Comparison of ENCODE assay signal across 1 cellular context in genomic region chrX:155215443-155216178, GRCh38.
TF ChIP-seq lines count a peak whose summit lies in the region.

No MANE protein-coding gene starts in this region.

TF ChIP-seq in K562, 482 proteins besides CTCF, POLR2A, EP300 and RAD21 (continued from another document and continues in another):
- TF ChIP-seq PBX2 (CRISPR knock-in tag; IDR thresholded peaks at IDR 0.05; ENCODE audit: low read depth) = no peak
- no peak for TF ChIP-seq PBX2 (tag; conservative IDR thresholded peaks at IDR 0.05; ENCODE audit: low read depth)
- no peak for TF ChIP-seq CC2D1A (IDR thresholded peaks at IDR 0.05)
- no peak for TF ChIP-seq MITF (IDR thresholded peaks at IDR 0.05)
- TF ChIP-seq PTTG1 (tag; IDR thresholded peaks at IDR 0.05; ENCODE audit: low read depth) = no peak
- TF ChIP-seq SFPQ (IDR thresholded peaks at IDR 0.05; ENCODE audit: low read depth, low read length) = no peak
- TF ChIP-seq MAFK (IDR thresholded peaks at IDR 0.05; ENCODE audit: low read length) = no peak
- no peak for TF ChIP-seq BHLHE40 (IDR thresholded peaks at IDR 0.05; ENCODE audit: low read length)
- no peak for TF ChIP-seq FOXO4 (CRISPR knock-in tag; IDR thresholded peaks at IDR 0.05)
- no peak for TF ChIP-seq ZNF140 (CRISPR knock-in tag; IDR thresholded peaks at IDR 0.05)
- peak; percentile 97 for TF ChIP-seq CEBPB (tag; IDR thresholded peaks at IDR 0.05)
- TF ChIP-seq CHD7 (IDR thresholded peaks at IDR 0.05; ENCODE audit: low read depth, low read length) = no peak
- no peak for TF ChIP-seq EHMT2 (IDR thresholded peaks at IDR 0.05)
- no peak for TF ChIP-seq HMG20B (CRISPR knock-in tag; IDR thresholded peaks at IDR 0.05)
- TF ChIP-seq CHD4 (IDR thresholded peaks at IDR 0.05; ENCODE audit: insufficient read depth, insufficient replicate concordance, low read depth, low read length, poor library complexity, severe bottlenecking) = no peak
- no peak for TF ChIP-seq BACH1 (tag; IDR thresholded peaks at IDR 0.05)
- TF ChIP-seq ZNF77 (CRISPR knock-in tag; IDR thresholded peaks at IDR 0.05) = no peak
- TF ChIP-seq SRSF9 (IDR thresholded peaks at IDR 0.05; ENCODE audit: borderline replicate concordance, low read depth, low read length) = no peak
- TF ChIP-seq HMBOX1 (IDR thresholded peaks at IDR 0.05) = peak; percentile 52
- TF ChIP-seq L3MBTL2 (IDR thresholded peaks at IDR 0.05) = peak; percentile 36; the same call in 1 of the 2 replicates
- TF ChIP-seq ZNF511 (CRISPR knock-in tag; IDR thresholded peaks at IDR 0.05) = no peak
- no peak for TF ChIP-seq NFATC3 (IDR thresholded peaks at IDR 0.05)
- TF ChIP-seq ZNF449 (CRISPR knock-in tag; IDR thresholded peaks at IDR 0.05) = no peak
- TF ChIP-seq ATF4 (CRISPR knock-in tag; IDR thresholded peaks at IDR 0.05) = no peak
- no peak for TF ChIP-seq CBX1 (IDR thresholded peaks at IDR 0.05; ENCODE audit: low read depth)
- TF ChIP-seq MYC (IDR thresholded peaks at IDR 0.05; ENCODE audit: low read depth, low read length) = peak; percentile 26; the same call in 1 of the 2 replicates
- no peak for TF ChIP-seq MYC (CRISPR knock-in tag; IDR thresholded peaks at IDR 0.05; ENCODE audit: borderline replicate concordance, low read depth)
- TF ChIP-seq ATF7 (IDR thresholded peaks at IDR 0.05) = peak; percentile 29; the same call in 1 of the 2 replicates
- no peak for TF ChIP-seq HOMEZ (CRISPR knock-in tag; IDR thresholded peaks at IDR 0.05)
